1 cellular context compared by ENCODE assay signal in genomic region chr5:91272858-91273257, GRCh38.
TF ChIP-seq lines count a peak whose summit lies in the region.

No MANE protein-coding gene starts in this region.

TF ChIP-seq in HepG2, 621 proteins besides CTCF, POLR2A, EP300 and RAD21 (continued from another document):
- no peak for TF ChIP-seq TERF1 (CRISPR knock-in tag; IDR thresholded peaks at IDR 0.05)
- TF ChIP-seq BRD4 (CRISPR knock-in tag; IDR thresholded peaks at IDR 0.05), result no peak
